8 cellular contexts compared by ENCODE assay signal in the genomic region with DNA sequence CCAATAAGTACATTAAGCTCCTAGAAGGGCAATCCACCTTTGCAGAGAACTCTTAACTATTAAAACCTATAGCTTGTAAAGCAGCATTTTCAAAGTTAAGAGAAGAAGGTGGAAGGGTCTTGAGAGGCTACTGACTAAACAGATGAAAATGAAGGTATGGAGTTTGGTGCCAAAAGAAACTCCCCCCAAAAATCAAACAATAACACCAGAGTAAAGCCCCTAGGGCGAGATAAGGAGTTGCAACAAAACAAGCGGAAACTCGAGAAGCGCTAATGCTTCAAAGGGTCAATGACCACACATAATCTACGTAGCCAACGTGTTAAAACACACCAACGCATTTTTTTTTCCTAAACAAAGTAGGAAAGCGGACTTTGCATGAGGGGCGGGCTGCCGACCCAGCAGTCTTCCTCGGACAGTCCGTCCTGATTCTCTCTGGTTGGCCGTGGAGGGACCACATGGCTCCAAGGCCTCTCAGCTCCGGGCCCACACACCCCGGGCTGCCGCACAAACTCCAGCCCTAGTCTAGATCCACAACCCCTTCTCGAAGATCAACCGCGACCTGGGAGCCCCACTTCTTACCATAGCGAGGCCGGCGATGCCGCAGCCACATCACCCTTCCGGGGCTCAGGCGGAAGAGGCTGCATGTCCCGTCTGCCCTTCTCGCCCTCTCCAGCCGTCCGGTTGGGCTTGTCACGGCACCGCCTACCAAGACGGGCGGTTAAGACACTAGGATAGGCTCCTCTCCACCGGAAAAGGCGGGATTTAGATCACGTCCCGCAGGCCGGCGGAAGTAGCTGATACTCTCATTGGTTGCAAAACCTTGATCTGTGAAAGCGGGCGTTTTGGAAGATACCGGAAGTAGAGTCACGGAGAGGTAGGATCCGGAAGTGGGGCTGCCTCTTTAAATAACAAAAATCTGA.
DNase-seq lines count a peak whose midpoint lies in the region; ATAC-seq and FAIRE-seq lines count a peak whose summit lies in the region.

A gene with protein sequence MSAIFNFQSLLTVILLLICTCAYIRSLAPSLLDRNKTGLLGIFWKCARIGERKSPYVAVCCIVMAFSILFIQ (minus strand): TSS at position 653 of the 920 bp plus-strand sequence. CDS start 71 bp downstream, at position 582.
A gene (plus strand): TSS at position 806 of the 920 bp plus-strand sequence. CDS start 27,373 bp downstream, outside the sequence.

- peak within 1 kb of the TSS; percentile 94 to 96 for H3K4me3 Mint-ChIP-seq in effector memory CD8-positive, alpha-beta T cell
- peak within 1 kb of the TSS; percentile 94 for H3K4me3 Mint-ChIP-seq in memory B cell

- H3K9me3 Mint-ChIP-seq in effector memory CD8-positive, alpha-beta T cell: no peaks in the 10 kb centered on the region
- H3K9me3 Mint-ChIP-seq in memory B cell: no peaks in the 10 kb centered on the region

- FAIRE-seq in HTR-8/SVneo (lab: Jason Lieb, UNC): peak; percentile 85

- peaks cover 7% of the 10 kb centered on the region for H3K36me3 Mint-ChIP-seq in effector memory CD8-positive, alpha-beta T cell (ENCODE audit: insufficient read depth)
- peaks cover 7% of the 10 kb centered on the region for H3K36me3 Mint-ChIP-seq in memory B cell

- peaks cover 34 to 50% of the 10 kb centered on the region in 2 donors for H3K4me1 Mint-ChIP-seq in effector memory CD8-positive, alpha-beta T cell (ENCODE audit: low read depth in 2 of 2)
- H3K4me1 Mint-ChIP-seq in memory B cell: peaks cover 25% of the 10 kb centered on the region

- DNase-seq in COLO829 (ENCODE audit: low spot score): peak; percentile 89
- peak; percentile 91 for DNase-seq in HTR-8/SVneo (ENCODE audit: insufficient read length, low spot score)
- peak; percentile 99 for DNase-seq in NOMO-1 treated with dmso at 0.1 percent for 144 hours (lab: John Stamatoyannopoulos, UW; ENCODE audit: unreplicated experiment)
- DNase-seq in activated CD8-positive, alpha-beta memory T cell treated with anti-CD3 and anti-CD28 coated beads for 48 hours (ENCODE audit: low read depth in 2 of 3, low spot score in 2 of 3): peak; percentile 51 to 84 (median 71)
- DNase-seq in effector memory CD8-positive, alpha-beta T cell: peak; percentile 90 to 94 (median 90)
- peak; percentile 83 to 92 for DNase-seq in memory B cell (ENCODE audit: low spot score in 2 of 2)
- DNase-seq in stimulated activated CD8-positive, alpha-beta memory T cell treated with anti-CD3 and anti-CD28 coated beads, Interleukin-12 subunit alpha, Interleukin-12 subunit beta, amount 100 ng/mL, for 24 hours (ENCODE audit: extremely low read depth): peak; percentile 86

- no peaks in the 10 kb centered on the region for H3K27me3 Mint-ChIP-seq in effector memory CD8-positive, alpha-beta T cell
- H3K27me3 Mint-ChIP-seq in memory B cell: no peaks in the 10 kb centered on the region

- ATAC-seq in GM21367 (IDR thresholded peaks at IDR 0.05; ENCODE audit: unreplicated experiment) (peak; percentile 96), memory B cell (ENCODE audit: low read depth) (peak; percentile 98)
- peak; percentile 97 for ATAC-seq in effector memory CD8-positive, alpha-beta T cell (replicated peaks)

- H3K27ac Mint-ChIP-seq in effector memory CD8-positive, alpha-beta T cell: peak within 1 kb of the TSS; percentile 96 to 98
- peak within 1 kb of the TSS; percentile 95 for H3K27ac Mint-ChIP-seq in memory B cell

Comparison
In these comparisons a context has a peak if more than half of its experiments do, and no peak if none do; other contexts are left out.
1. Peak in every context shown above with its lines: DNase-seq and ATAC-seq.